ENCODE assay signal across 8 cellular contexts in genomic region chr12:50505386-50505827, GRCh38. TPM values are rescaled to one million over a fixed set of nuclear protein-coding genes. Genes with fewer than 3 reads are reported as not detected.
DNase-seq lines count a peak whose midpoint lies in the region; ATAC-seq and TF ChIP-seq lines count a peak whose summit lies in the region.

No MANE protein-coding gene starts in this region.

- DNase-seq in activated T-cell treated with anti-CD3 and anti-CD28 coated beads for 1 hour (ENCODE audit: low read depth) (peak; percentile 12), Panc1 (ENCODE audit: low read depth, low spot score) (no peak), astrocyte of the cerebellum (ENCODE audit: low read depth) (no peak), NAMALWA (ENCODE audit: low spot score) (no peak)
- DNase-seq in activated T-cell treated with anti-CD3 and anti-CD28 coated beads, Interleukin-2, amount 50 U/mL, for 1 hour = no peak

- H3K9me3 ChIP-seq in Panc1 (ENCODE audit: control insufficient read depth, insufficient read depth, low read depth, low read length) = no peaks in the 10 kb centered on the region
- peaks cover 3% of the 10 kb centered on the region; the same call in 1 of the 2 replicates for H3K9me3 ChIP-seq in iPS-20b (ENCODE audit: insufficient read depth, low read depth, low read length)

- peak overlapping the region; percentile 90 for H3K9ac ChIP-seq in iPS-20b (ENCODE audit: low read depth, low read length)

- POLR2A ChIA-PET in Panc1 (lab: Charles Lee) = interaction anchor here (1.1 kb wide), 1 partner anchor 31 kb away, joined by 3 read pairs; no protein-coding TSS in a partner anchor

- TF ChIP-seq CTCF in Panc1 (IDR thresholded peaks at IDR 0.05) (no peak), astrocyte of the cerebellum (IDR thresholded peaks at IDR 0.05; ENCODE audit: low read depth, low read length, missing control alignments) (no peak)

- H3K4me3 ChIP-seq in Panc1 (ENCODE audit: low read depth in 2 of 2, low read length in 2 of 2) (peak overlapping the region; percentile 72 to 76), astrocyte of the cerebellum (ENCODE audit: low read depth, low read length) (peak overlapping the region; percentile 73), iPS-20b (ENCODE audit: low read length) (peak overlapping the region; percentile 87), skin epidermis (peak overlapping the region; percentile 69 to 94 (median 84))

- CTCF ChIA-PET in Panc1 (lab: Charles Lee) = interaction anchor here (0.7 to 1.9 kb wide), 2 partner anchors 133 to 426 kb away, joined by 3 to 13 read pairs; no protein-coding TSS in a partner anchor

- in situ Hi-C loops in Panc1 (cut with HindIII; ENCODE audit: low pct_unique_long_range_greater_than_20kb, low sequenced_read_pairs) (no loop called here), astrocyte of the cerebellum (cut with HindIII; ENCODE audit: low sequenced_read_pairs) (no loop called here)

- H3K27ac ChIP-seq in Panc1 (ENCODE audit: low read length) (peak overlapping the region; percentile 82), iPS-20b (ENCODE audit: low read length) (peak overlapping the region; percentile 39), skin epidermis (peak overlapping the region; percentile 91 to 99 (median 96))

- intact Hi-C loops in Panc1 (cut with micrococcal nuclease; ENCODE audit: unreplicated experiment) = loop anchor here (2.0 to 10.0 kb wide), 2 partner anchors 133 to 229 kb away; no protein-coding TSS in a partner anchor

- no TSS peak for BruUV-seq in Panc1 (replicated peaks; lab: Mats Ljungman, UMichigan)

- H3K27me3 ChIP-seq in Panc1 (ENCODE audit: control insufficient read depth, insufficient read depth, low read length) (no peaks in the 10 kb centered on the region), iPS-20b (ENCODE audit: insufficient read depth, low read length) (no peaks in the 10 kb centered on the region)

- ATAC-seq in HG02870 (IDR thresholded peaks at IDR 0.05; ENCODE audit: unreplicated experiment) = peak; percentile 12
- peak; percentile 29 for ATAC-seq in Panc1

- H3K4me1 ChIP-seq in Panc1 (ENCODE audit: control insufficient read depth, insufficient read depth, low read length) (peaks cover 23% of the 10 kb centered on the region), iPS-20b (ENCODE audit: insufficient read depth, low read length) (peaks cover 8% of the 10 kb centered on the region; the same call in 1 of the 2 replicates)

- H3K36me3 ChIP-seq in Panc1 (ENCODE audit: control insufficient read depth, insufficient read depth, low read length) (no peaks in the 10 kb centered on the region; the same call in 1 of the 2 replicates), iPS-20b (ENCODE audit: insufficient read depth, low read depth, low read length) (no peaks in the 10 kb centered on the region)

RNA-seq across cellular contexts. Expression of gene DIP2B, which starts 0.6 kb away (rescaled TPM):
- 30.2 TPM for total RNA-seq in Panc1 (2021; ENCODE audit: unreplicated experiment)
- 16.4 TPM for polyA plus RNA-seq in Panc1 (2012; ENCODE audit: insufficient read length)

Comparison
In these comparisons a context has a peak if more than half of its experiments do, and no peak if none do; other contexts are left out.
1. H3K27ac ChIP-seq: peak in every context shown above with its lines; median percentile 96 in skin epidermis; 82 in Panc1; 39 in iPS-20b.